ENCODE assay signal across 8 cellular contexts in the genomic region with DNA sequence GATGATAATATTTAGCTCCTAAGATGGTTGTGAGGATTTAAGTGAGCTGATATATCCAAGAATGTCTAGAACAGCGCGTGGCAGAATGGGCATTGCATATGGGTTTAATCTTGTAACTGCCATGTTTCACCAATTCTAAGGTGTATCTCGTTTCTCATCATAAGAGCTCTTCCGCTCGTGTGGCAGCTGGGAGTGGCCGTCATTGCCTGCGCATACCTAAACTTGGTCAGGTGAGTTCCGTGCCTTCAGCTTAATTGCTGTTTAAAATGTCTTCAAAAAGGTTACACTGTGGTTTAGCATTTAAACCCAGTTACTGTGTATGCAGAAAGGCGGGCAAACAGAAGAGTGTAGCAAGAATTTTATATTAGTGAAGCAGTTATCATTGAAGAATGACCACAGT. TPM values are rescaled to one million over a fixed set of nuclear protein-coding genes. Genes with fewer than 3 reads are reported as not detected.
DNase-seq lines count a peak whose midpoint lies in the region; ATAC-seq, FAIRE-seq and TF ChIP-seq lines count a peak whose summit lies in the region.
"Had no signal": no experiment of that assay in that cellular context is flagged by ENCODE, and none has a peak within 500 bp of the region (broad histone marks: within the 10 kb centered on the region; RNA-seq: fewer than 3 reads in every experiment).

No MANE protein-coding gene starts in this region.

- H3K9me3 Mint-ChIP-seq in natural killer cell treated with Interleukin-12 subunit alpha and Interleukin-12 subunit beta and Interleukin-15 and Interleukin-18, amount 100 ng/mL, for 72 hours = no peaks in the 10 kb centered on the region

- TF ChIP-seq CTCF in KMS-11 (conservative IDR thresholded peaks at IDR 0.05; ENCODE audit: low read depth, low read length) (no peak), GM12878 (IDR thresholded peaks at IDR 0.05 in 2 of 3, conservative IDR thresholded peaks at IDR 0.05 in 1 of 3; ENCODE audit: control insufficient read depth in 2 of 3, extremely low read depth in 1 of 3, insufficient read depth in 1 of 3, low read depth in 3 of 3, low read length in 3 of 3) (no peak)

- peak; percentile 31 for FAIRE-seq in GM12878 (lab: Jason Lieb, UNC)

- H4K20me1 ChIP-seq in KMS-11 (ENCODE audit: insufficient read depth) (no peaks in the 10 kb centered on the region), GM12878 (ENCODE audit: control insufficient read depth, insufficient read depth) (no peaks in the 10 kb centered on the region)

- H3K79me2 ChIP-seq in KMS-11 (ENCODE audit: insufficient read depth, low read depth) (no peaks in the 10 kb centered on the region), GM12878 (ENCODE audit: control insufficient read depth, insufficient read depth, low read length) (no peaks in the 10 kb centered on the region)

- DNase-seq in DMS79 (lab: John Stamatoyannopoulos, UW) (peak; percentile 43), GM12878 (ENCODE audit: low read depth, low spot score) (no peak), D341Med (ENCODE audit: low spot score) (no peak)
- DNase-seq in natural killer cell treated with Interleukin-12 subunit alpha and Interleukin-12 subunit beta and Interleukin-15 and Interleukin-18, amount 100 ng/mL, for 72 hours (ENCODE audit: low spot score) = no peak

- POLR2A ChIA-PET in GM12878 (lab: Charles Lee) = interaction anchor here (0.7 kb wide), 1 partner anchor 164 kb away, joined by 3 read pairs; no protein-coding TSS in a partner anchor

- peak overlapping the region; percentile 80 for H3K4me3 Mint-ChIP-seq in natural killer cell treated with Interleukin-12 subunit alpha and Interleukin-12 subunit beta and Interleukin-15 and Interleukin-18, amount 100 ng/mL, for 72 hours

- H3K36me3 ChIP-seq in KMS-11 (ENCODE audit: insufficient read depth) (no peaks in the 10 kb centered on the region), GM12878 (ENCODE audit: control insufficient read depth in 2 of 2, insufficient read depth in 2 of 2, low read length in 1 of 2) (no peaks in the 10 kb centered on the region)

- H3K27me3 Mint-ChIP-seq in natural killer cell treated with Interleukin-12 subunit alpha and Interleukin-12 subunit beta and Interleukin-15 and Interleukin-18, amount 100 ng/mL, for 72 hours = peaks cover 0 to 18% of the 10 kb centered on the region in 2 donors

- H3K27me3 ChIP-seq in KMS-11 (ENCODE audit: insufficient read depth, low read depth) = no peaks in the 10 kb centered on the region
- no peaks in the 10 kb centered on the region; a peak in 1 of 4 replicates for H3K27me3 ChIP-seq in GM12878 (replicated peaks in 1 of 2; ENCODE audit: control insufficient read depth in 2 of 2, insufficient read depth in 2 of 2, low read length in 1 of 2)

- 82% methylated on average over 9 of the region's 9 CpGs for WGBS in GM12878 (ENCODE audit: insufficient coverage, insufficient replicate concordance, low lambda C conversion rate, missing lambda C conversion rate)

- in situ Hi-C loops in GM12878 (cut with MboI) = no loop called here

- TF ChIP-seq POLR2A in GM12878 (IDR thresholded peaks at IDR 0.05; ENCODE audit: low read depth, low read length) = no peak

- H3K9ac ChIP-seq in KMS-11 (no peak overlapping the region), GM12878 (ENCODE audit: control insufficient read depth, insufficient read depth, low read length) (no peak overlapping the region)

- no peak for ATAC-seq in GM12878
- ATAC-seq in natural killer cell treated with Interleukin-12 subunit alpha and Interleukin-12 subunit beta and Interleukin-15 and Interleukin-18, amount 100 ng/mL, for 72 hours = no peak
- no peak for ATAC-seq in GM19452 (IDR thresholded peaks at IDR 0.05; ENCODE audit: unreplicated experiment)
- ATAC-seq in GM18861 (IDR thresholded peaks at IDR 0.05; ENCODE audit: unreplicated experiment) = no peak

- RAD21 ChIA-PET in GM12878 (lab: Charles Lee; ENCODE audit: unreplicated experiment) = interaction anchor here (1.6 kb wide), 1 partner anchor 79 kb away, joined by 4 read pairs; no protein-coding TSS in a partner anchor

- peak overlapping the region; percentile 54 for H2AFZ ChIP-seq in KMS-11 (ENCODE audit: low read depth)
- no peak overlapping the region for H2AFZ ChIP-seq in GM12878 (ENCODE audit: control insufficient read depth, low read depth, low read length)

- SMC1A ChIA-PET in GM12878 (lab: Charles Lee; ENCODE audit: uncharacterized antibody, unreplicated experiment) = interaction anchor here (0.8 to 2.0 kb wide), 8 partner anchors 13 to 135 kb away, joined by 3 to 8 read pairs (median 4); no protein-coding TSS in a partner anchor

- H3K27ac Mint-ChIP-seq in natural killer cell treated with Interleukin-12 subunit alpha and Interleukin-12 subunit beta and Interleukin-15 and Interleukin-18, amount 100 ng/mL, for 72 hours = peak overlapping the region; percentile 77 to 87

- H3K27ac ChIP-seq in KMS-11 (no peak overlapping the region), GM12878 (ENCODE audit: control insufficient read depth, insufficient read depth) (no peak overlapping the region)
- H3K27ac ChIP-seq: SK-N-MC had no signal

- no peak overlapping the region for H3K4me2 ChIP-seq in KMS-11
- no peak overlapping the region for H3K4me2 ChIP-seq in GM12878 (ENCODE audit: control insufficient read depth, insufficient read depth)

- no TSS peak for BruUV-seq in GM12878 (replicated peaks; lab: Mats Ljungman, UMichigan)

- no peaks in the 10 kb centered on the region for H3K9me3 ChIP-seq in GM12878 (replicated peaks; ENCODE audit: control insufficient read depth, insufficient read depth, low read length)

- H3K4me3 ChIP-seq in KMS-11 (IDR thresholded peaks at IDR 0.05; ENCODE audit: insufficient read depth, low read depth, low read length) = no peak overlapping the region
- no peak overlapping the region for H3K4me3 ChIP-seq in GM12878
- H3K4me3 ChIP-seq: SK-N-MC had no signal

- no peak for TF ChIP-seq EP300 in GM12878 (IDR thresholded peaks at IDR 0.05; ENCODE audit: borderline replicate concordance in 1 of 2, control insufficient read depth in 1 of 2, low read depth in 2 of 2, low read length in 2 of 2)

- peaks cover 4% of the 10 kb centered on the region for H3K4me1 ChIP-seq in KMS-11 (ENCODE audit: low read depth, poor library complexity, severe bottlenecking)
- no peaks in the 10 kb centered on the region for H3K4me1 ChIP-seq in GM12878 (ENCODE audit: control insufficient read depth, insufficient read depth, low read length)

- intact Hi-C loops in GM12878 (cut with micrococcal nuclease; ENCODE audit: unreplicated experiment) = no loop called here

- CTCF ChIA-PET in GM12878 (lab: Yijun Ruan, JAX) = interaction anchor here (0.7 to 2.8 kb wide), 50 partner anchors 7 to 749 kb away, joined by 3 to 35 read pairs (median 4); a partner anchor contains a TSS

- H3K4me1 Mint-ChIP-seq in natural killer cell treated with Interleukin-12 subunit alpha and Interleukin-12 subunit beta and Interleukin-15 and Interleukin-18, amount 100 ng/mL, for 72 hours (ENCODE audit: low read depth in 2 of 2) = peaks cover 14 to 20% of the 10 kb centered on the region in 2 donors

- no peaks in the 10 kb centered on the region for H3K36me3 Mint-ChIP-seq in natural killer cell treated with Interleukin-12 subunit alpha and Interleukin-12 subunit beta and Interleukin-15 and Interleukin-18, amount 100 ng/mL, for 72 hours

- TF ChIP-seq RAD21 in GM12878 (IDR thresholded peaks at IDR 0.05; ENCODE audit: insufficient read depth, low read depth, low read length) = no peak

RNA-seq across cellular contexts. Expression of a gene that starts 4.5 kb away (rescaled TPM):
- total RNA-seq in GM12878 (2013; cell fraction: nucleolus; rRNA removed) = not detected in 2 replicates
- total RNA-seq in GM12878 (2014; rRNA removed) (not detected in 2 replicates), GM12878 (2014; rRNA removed; fragmentation: Illumina TruSeq; extraction: Trizol) (not detected in 2 replicates), GM12878 (2021) (not detected in 2 replicates)
- not detected for polyA plus RNA-seq in GM12878 (2011; ENCODE audit: low read depth)
- polyA plus RNA-seq in GM12878 (2011; rRNA removed) (not detected in 2 replicates), GM12878 (2014; fragmentation: Illumina TruSeq; extraction: Trizol) (not detected in 2 replicates), GM12878 (2014; fragmentation: Nextera tagmentation; extraction: Ambion mirVana) (not detected), GM12878 (2014; rRNA removed) (not detected in 2 replicates), GM12878 (2016; fragmentation: Nextera tagmentation; extraction: Ambion mirVana) (not detected)
- not detected in 2 replicates for polyA plus RNA-seq in GM12878 (2011; cell fraction: cytosol; rRNA removed)
- not detected in 2 replicates for polyA plus RNA-seq in GM12878 (2011; cell fraction: nucleus; rRNA removed)
- polyA plus RNA-seq in GM12878 (2012) = not detected in 2 replicates
- not detected in 2 replicates for polyA minus RNA-seq in GM12878 (2011; rRNA and poly(A)+ RNA removed)
- polyA minus RNA-seq in GM12878 (2011; cell fraction: cytosol; rRNA and poly(A)+ RNA removed) = not detected in 2 replicates
- not detected in 2 replicates for polyA minus RNA-seq in GM12878 (2011; cell fraction: nucleus; rRNA and poly(A)+ RNA removed)
- not detected for total RNA-seq in natural killer cell treated with Interleukin-12 subunit alpha and Interleukin-12 subunit beta and Interleukin-15 and Interleukin-18, amount 100 ng/mL, for 72 hours

RNA-seq across cellular contexts. Expression of a gene that starts 15.6 kb away (rescaled TPM):
- not detected in 2 replicates for total RNA-seq in GM12878 (2013; cell fraction: nucleolus; rRNA removed)
- total RNA-seq in GM12878 (2014; rRNA removed) (not detected in 2 replicates), GM12878 (2014; rRNA removed; fragmentation: Illumina TruSeq; extraction: Trizol) (not detected in 2 replicates), GM12878 (2021) (not detected in 2 replicates)
- polyA plus RNA-seq in GM12878 (2011; ENCODE audit: low read depth) = not detected
- polyA plus RNA-seq in GM12878 (2011; rRNA removed) (not detected in 2 replicates), GM12878 (2014; fragmentation: Illumina TruSeq; extraction: Trizol) (not detected in 2 replicates), GM12878 (2014; fragmentation: Nextera tagmentation; extraction: Ambion mirVana) (not detected), GM12878 (2014; rRNA removed) (not detected in 2 replicates), GM12878 (2016; fragmentation: Nextera tagmentation; extraction: Ambion mirVana) (not detected)
- polyA plus RNA-seq in GM12878 (2011; cell fraction: cytosol; rRNA removed) = not detected in 2 replicates
- polyA plus RNA-seq in GM12878 (2011; cell fraction: nucleus; rRNA removed) = not detected in 2 replicates
- not detected in 2 replicates for polyA plus RNA-seq in GM12878 (2012)
- polyA minus RNA-seq in GM12878 (2011; rRNA and poly(A)+ RNA removed) = not detected in 2 replicates
- not detected in 2 replicates for polyA minus RNA-seq in GM12878 (2011; cell fraction: cytosol; rRNA and poly(A)+ RNA removed)
- not detected in 2 replicates for polyA minus RNA-seq in GM12878 (2011; cell fraction: nucleus; rRNA and poly(A)+ RNA removed)
- not detected for total RNA-seq in natural killer cell treated with Interleukin-12 subunit alpha and Interleukin-12 subunit beta and Interleukin-15 and Interleukin-18, amount 100 ng/mL, for 72 hours

RNA-seq across cellular contexts. Expression of a gene that starts 26.7 kb away (rescaled TPM):
- total RNA-seq in GM12878 (2013; cell fraction: nucleolus; rRNA removed) = not detected in 2 replicates
- total RNA-seq in GM12878 (2014; rRNA removed) = not detected in 2 replicates
- not detected in 2 replicates for total RNA-seq in GM12878 (2014; rRNA removed; fragmentation: Illumina TruSeq; extraction: Trizol)
- total RNA-seq in GM12878 (2021) = not detected in 2 replicates
- not detected for polyA plus RNA-seq in GM12878 (2011; ENCODE audit: low read depth)
- not detected in 2 replicates for polyA plus RNA-seq in GM12878 (2011; rRNA removed)
- polyA plus RNA-seq in GM12878 (2011; cell fraction: cytosol; rRNA removed) = not detected in 2 replicates
- not detected in 2 replicates for polyA plus RNA-seq in GM12878 (2011; cell fraction: nucleus; rRNA removed)
- polyA plus RNA-seq in GM12878 (2012) = not detected in 2 replicates
- not detected in 2 replicates for polyA plus RNA-seq in GM12878 (2014; fragmentation: Illumina TruSeq; extraction: Trizol)
- not detected for polyA plus RNA-seq in GM12878 (2014; fragmentation: Nextera tagmentation; extraction: Ambion mirVana)
- not detected in 2 replicates for polyA plus RNA-seq in GM12878 (2014; rRNA removed)
- polyA plus RNA-seq in GM12878 (2016; fragmentation: Nextera tagmentation; extraction: Ambion mirVana) = not detected
- polyA minus RNA-seq in GM12878 (2011; rRNA and poly(A)+ RNA removed) = not detected in 2 replicates
- polyA minus RNA-seq in GM12878 (2011; cell fraction: cytosol; rRNA and poly(A)+ RNA removed) = not detected in 2 replicates
- polyA minus RNA-seq in GM12878 (2011; cell fraction: nucleus; rRNA and poly(A)+ RNA removed) = not detected in 2 replicates
- total RNA-seq in natural killer cell treated with Interleukin-12 subunit alpha and Interleukin-12 subunit beta and Interleukin-15 and Interleukin-18, amount 100 ng/mL, for 72 hours = not detected

RNA-seq across cellular contexts. Expression of a gene that starts 42.4 kb away (rescaled TPM):
- not detected in 2 replicates for total RNA-seq in GM12878 (2013; cell fraction: nucleolus; rRNA removed)
- total RNA-seq in GM12878 (2014; rRNA removed) (not detected in 2 replicates), GM12878 (2014; rRNA removed; fragmentation: Illumina TruSeq; extraction: Trizol) (not detected in 2 replicates), GM12878 (2021) (not detected in 2 replicates)
- not detected for polyA plus RNA-seq in GM12878 (2011; ENCODE audit: low read depth)
- polyA plus RNA-seq in GM12878 (2011; rRNA removed) (not detected in 2 replicates), GM12878 (2014; fragmentation: Illumina TruSeq; extraction: Trizol) (not detected in 2 replicates), GM12878 (2014; fragmentation: Nextera tagmentation; extraction: Ambion mirVana) (not detected), GM12878 (2014; rRNA removed) (not detected in 2 replicates), GM12878 (2016; fragmentation: Nextera tagmentation; extraction: Ambion mirVana) (not detected)
- 0.12 TPM in 1 of 2 replicates, not detected in the other for polyA plus RNA-seq in GM12878 (2011; cell fraction: cytosol; rRNA removed)
- polyA plus RNA-seq in GM12878 (2011; cell fraction: nucleus; rRNA removed) = not detected in 2 replicates
- 0.03 TPM in 1 of 2 replicates, not detected in the other for polyA plus RNA-seq in GM12878 (2012)
- not detected in 2 replicates for polyA minus RNA-seq in GM12878 (2011; rRNA and poly(A)+ RNA removed)
- not detected in 2 replicates for polyA minus RNA-seq in GM12878 (2011; cell fraction: cytosol; rRNA and poly(A)+ RNA removed)
- polyA minus RNA-seq in GM12878 (2011; cell fraction: nucleus; rRNA and poly(A)+ RNA removed) = not detected in 2 replicates
- under 1 TPM in 1 of 2 donors, not detected in 1; 0.50 TPM for total RNA-seq in natural killer cell treated with Interleukin-12 subunit alpha and Interleukin-12 subunit beta and Interleukin-15 and Interleukin-18, amount 100 ng/mL, for 72 hours
